In genomic region chr2:61529944-61530343, GRCh38 we compare ENCODE assay signal across 19 cellular contexts. TPM values are rescaled to one million over a fixed set of nuclear protein-coding genes. Genes with fewer than 3 reads are reported as not detected.
A peak's percentile ranks its signal among the peaks of the same experiment; 100 is the strongest.
DNase-seq lines count a peak whose midpoint lies in the region; ATAC-seq, FAIRE-seq and TF ChIP-seq lines count a peak whose summit lies in the region.
"Had no signal": no experiment of that assay in that cellular context is flagged by ENCODE, and none has a peak within 500 bp of the region (broad histone marks: within the 10 kb centered on the region; RNA-seq: fewer than 3 reads in every experiment).

No MANE protein-coding gene starts in this region.

- H2AFZ ChIP-seq in OCI-LY7 (ENCODE audit: low read length) (no peak overlapping the region), H1 (ENCODE audit: low read length) (no peak overlapping the region)
- H2AFZ ChIP-seq: hepatocyte had no signal

- TF ChIP-seq RAD21 in H1 (IDR thresholded peaks at IDR 0.05 in 1 of 2, conservative IDR thresholded peaks at IDR 0.05 in 1 of 2; ENCODE audit: low read depth in 2 of 2, low read length in 2 of 2), result no peak

- H2AK5ac ChIP-seq in H1 (ENCODE audit: low read depth, low read length), result no peak overlapping the region

- no peak overlapping the region for H3K4me3 Mint-ChIP-seq in activated T-cell treated with anti-CD3 and anti-CD28 coated beads, Interleukin-2, amount 50 U/mL, for 72 hours
- H3K4me3 Mint-ChIP-seq: activated CD4-positive, alpha-beta memory T cell treated with anti-CD3 and anti-CD28 coated beads for 36 hours; activated T-helper 1 cell treated with anti-CD3 and anti-CD28 coated beads, Interleukin-12 subunit alpha, Interleukin-12 subunit beta, Interleukin-2, Interleukin-4 antibody, amounts not matched to agents 30 ng/mL and 10 ng/mL and 1 ng/mL, durations not matched to agents 14 hours and 24 hours and 36 hours; central memory CD8-positive, alpha-beta T cell had no signal

- H3K79me2 ChIP-seq in OCI-LY7 (ENCODE audit: insufficient read depth, low read depth, low read length), result peaks cover 100% of the 10 kb centered on the region
- peaks cover 73 to 100% of the 10 kb centered on the region in 2 experiments for H3K79me2 ChIP-seq in H1 (ENCODE audit: control insufficient read depth in 1 of 2, insufficient read depth in 2 of 2, low read length in 2 of 2)

- no peak overlapping the region for H2BK15ac ChIP-seq in H1 (ENCODE audit: low read length)

- H3K4me1 ChIP-seq in OCI-LY7 (ENCODE audit: insufficient read depth, low read length, poor library complexity, severe bottlenecking) (peaks cover 70% of the 10 kb centered on the region), H1 (replicated peaks in 1 of 4; ENCODE audit: control insufficient read depth in 3 of 4, insufficient read depth in 4 of 4, low read length in 3 of 4) (peaks cover 0 to 8% (median 1%) of the 10 kb centered on the region in 4 experiments; a peak in 4 of 7 replicates), gastrocnemius medialis (peaks cover 42 to 47% of the 10 kb centered on the region in 2 donors)
- H3K4me1 ChIP-seq: uterus had no signal

- H2BK120ac ChIP-seq in H1 (replicated peaks; ENCODE audit: low read depth, low read length), result no peak overlapping the region

- H3K23ac ChIP-seq in H1 (ENCODE audit: insufficient read length), result no peak overlapping the region

- TF ChIP-seq CTCF in OCI-LY7 (conservative IDR thresholded peaks at IDR 0.05; ENCODE audit: low read length) (no peak), H1 (IDR thresholded peaks at IDR 0.05; ENCODE audit: control extremely low read depth in 1 of 3, insufficient read depth in 1 of 3, low read depth in 1 of 3, low read length in 3 of 3) (no peak), gastrocnemius medialis (IDR thresholded peaks at IDR 0.05 in 4 of 5, conservative IDR thresholded peaks at IDR 0.05 in 1 of 5) (no peak)

- H2BK5ac ChIP-seq in H1 (ENCODE audit: low read depth, low read length), result no peak overlapping the region

- DNase-seq in activated T-cell treated with anti-CD3 and anti-CD28 coated beads, Interleukin-2, amount 50 U/mL, for 72 hours, result no peak
- no peak for DNase-seq in activated T-cell treated with anti-CD3 and anti-CD28 coated beads, Interleukin-2, amount 50 U/mL, for 1 hour
- no peak for DNase-seq in OCI-LY7 (ENCODE audit: low spot score)
- DNase-seq in H1 (ENCODE audit: low read depth in 1 of 2, low spot score in 2 of 2), result no peak
- DNase-seq in gastrocnemius medialis, result no peak
- DNase-seq in stimulated activated CD4-positive, alpha-beta T cell treated with anti-CD3 and anti-CD28 coated beads, Interleukin-1b, Interleukin-23, amount 100 ng/mL, for 48 hours, result no peak
- DNase-seq in NCI-H2196 treated with DMSO at 0.1 percent for 48 hours (lab: John Stamatoyannopoulos, UW; ENCODE audit: unreplicated experiment), result no peak
- DNase-seq in NCI-H2227 treated with DMSO at 0.1 percent for 48 hours (lab: John Stamatoyannopoulos, UW), result no peak
- DNase-seq: activated CD4-positive, alpha-beta memory T cell treated with anti-CD3 and anti-CD28 coated beads for 36 hours; MM.1S; NCI-H187 treated with DMSO at 0.1 percent for 48 hours; NCI-H510A treated with DMSO at 0.1 percent for 48 hours; stomach; uterus had no signal

- no peak overlapping the region for H3K56ac ChIP-seq in H1 (replicated peaks; ENCODE audit: insufficient read length, low read depth, low read length)

- no peaks in the 10 kb centered on the region for H3K27me3 ChIP-seq in H1 (replicated peaks in 1 of 4; ENCODE audit: control insufficient read depth in 3 of 4, extremely low read depth in 1 of 4, insufficient read depth in 3 of 4, low read length in 3 of 4)
- no peaks in the 10 kb centered on the region for H3K27me3 ChIP-seq in gastrocnemius medialis
- H3K27me3 ChIP-seq: hepatocyte, neutrophil, right atrium auricular region, stomach, uterus had no signal

- peaks cover 59% of the 10 kb centered on the region for H3K4me1 Mint-ChIP-seq in activated T-cell treated with anti-CD3 and anti-CD28 coated beads, Interleukin-2, amount 50 U/mL, for 72 hours (ENCODE audit: low read depth)

- H3K36me3 Mint-ChIP-seq in activated T-cell treated with anti-CD3 and anti-CD28 coated beads, Interleukin-2, amount 50 U/mL, for 72 hours (ENCODE audit: insufficient read depth in 2 of 2), result peaks cover 2 to 6% of the 10 kb centered on the region in 2 donors

- TF ChIP-seq EP300 in H1 (IDR thresholded peaks at IDR 0.05; ENCODE audit: borderline replicate concordance in 1 of 2, low read depth in 2 of 2, low read length in 2 of 2), result no peak

- intact Hi-C loops in OCI-LY7 (cut with micrococcal nuclease; ENCODE audit: unreplicated experiment), result no loop called here
- intact Hi-C loops in gastrocnemius medialis (cut with DNase I; ENCODE audit: low total_unique reads), result no loop called here

- H4K91ac ChIP-seq in H1 (replicated peaks; ENCODE audit: insufficient read length, low read length), result no peak overlapping the region

- H3K79me1 ChIP-seq in H1 (ENCODE audit: low read depth, low read length), result no peaks in the 10 kb centered on the region

- H3K14ac ChIP-seq in H1 (ENCODE audit: insufficient read length), result no peak overlapping the region

- no peak overlapping the region for H4K8ac ChIP-seq in H1 (ENCODE audit: extremely low read depth, insufficient read depth, low read length)

- FAIRE-seq in H1 (lab: Jason Lieb, UNC), result peak; percentile 28

- WGBS in H1 (ENCODE audit: extremely low coverage in 1 of 2, insufficient coverage in 1 of 2, insufficient read length in 1 of 2, insufficient replicate concordance in 2 of 2, low coverage in 1 of 2, low lambda C conversion rate in 2 of 2, missing lambda C conversion rate in 1 of 2), 2 experiments, result 94 to 100% methylated on average over 1 to 2 of the region's 2 CpGs

- H4K5ac ChIP-seq in H1 (ENCODE audit: insufficient read length, low read depth, low read length), result no peak overlapping the region

- TF ChIP-seq POLR2A in H1 (IDR thresholded peaks at IDR 0.05; ENCODE audit: control extremely low read depth in 1 of 2, low read depth in 2 of 2, low read length in 2 of 2) (no peak), gastrocnemius medialis (IDR thresholded peaks at IDR 0.05) (no peak)

- TSS peak; percentile 7 for BruUV-seq in OCI-LY7 (replicated peaks; lab: Mats Ljungman, UMichigan)

- no peaks in the 10 kb centered on the region for H3K23me2 ChIP-seq in H1 (ENCODE audit: low read depth, low read length)

- H3K9me3 ChIP-seq in OCI-LY7 (ENCODE audit: low read length) (no peaks in the 10 kb centered on the region), H1 (ENCODE audit: insufficient read depth in 2 of 2, low read depth in 1 of 2, low read length in 1 of 2) (no peaks in the 10 kb centered on the region; a peak in 1 of 4 replicates), gastrocnemius medialis (no peaks in the 10 kb centered on the region)
- H3K9me3 ChIP-seq: neutrophil, right atrium auricular region, stomach, uterus had no signal

- in situ Hi-C loops in gastrocnemius medialis (cut with MboI; ENCODE audit: low sequenced_read_pairs in 4 of 4), result loop anchor here (10.0 to 25.0 kb wide), 4 partner anchors 55 to 235 kb away; partner anchors contain the start of gene USP34 (in 1 of the 4)

- H3K36me3 ChIP-seq in OCI-LY7 (ENCODE audit: insufficient read depth, low read length) (peaks cover 96% of the 10 kb centered on the region), H1 (ENCODE audit: control insufficient read depth in 2 of 4, insufficient read depth in 4 of 4, low read length in 3 of 4) (peaks cover 0 to 55% (median 13%) of the 10 kb centered on the region in 4 experiments; a peak in 5 of 8 replicates), gastrocnemius medialis (peaks cover 0 to 5% of the 10 kb centered on the region in 2 donors)
- H3K36me3 ChIP-seq: uterus had no signal

- H3K4me2 ChIP-seq in OCI-LY7 (ENCODE audit: low read length) (0 out of 2 replicates have a peak overlapping the region, but pooled peaks have one; percentile 18), H1 (ENCODE audit: insufficient read depth in 1 of 2, low read depth in 2 of 2, low read length in 2 of 2) (no peak overlapping the region)
- H3K4me2 ChIP-seq: hepatocyte had no signal

- no peak overlapping the region for H2BK20ac ChIP-seq in H1 (ENCODE audit: low read length)

- H3K27ac ChIP-seq in OCI-LY7 (ENCODE audit: low read depth, low read length, poor library complexity, severe bottlenecking), result no peak overlapping the region
- H3K27ac ChIP-seq in H1 (ENCODE audit: low read depth, low read length), result no peak overlapping the region
- peak overlapping the region in 3 of 4 donors; percentile 3 to 59 (median 13) for H3K27ac ChIP-seq in gastrocnemius medialis
- H3K27ac ChIP-seq: hepatocyte, neutrophil, right atrium auricular region, uterus had no signal

- peaks cover 75% of the 10 kb centered on the region for H4K20me1 ChIP-seq in OCI-LY7 (ENCODE audit: insufficient read depth, low read length)
- peaks cover 25 to 36% of the 10 kb centered on the region in 2 experiments for H4K20me1 ChIP-seq in H1 (replicated peaks in 1 of 2; ENCODE audit: control insufficient read depth in 1 of 2, insufficient read depth in 2 of 2, low read length in 2 of 2)

- H3K4ac ChIP-seq in H1 (replicated peaks; ENCODE audit: insufficient read length, low read depth, low read length), result no peak overlapping the region

- H3K9me3 Mint-ChIP-seq in activated T-cell treated with anti-CD3 and anti-CD28 coated beads, Interleukin-2, amount 50 U/mL, for 72 hours, result no peaks in the 10 kb centered on the region
- H3K9me3 Mint-ChIP-seq: activated CD4-positive, alpha-beta memory T cell treated with anti-CD3 and anti-CD28 coated beads for 36 hours; activated T-helper 1 cell treated with anti-CD3 and anti-CD28 coated beads, Interleukin-12 subunit alpha, Interleukin-12 subunit beta, Interleukin-2, Interleukin-4 antibody, amounts not matched to agents 30 ng/mL and 10 ng/mL and 1 ng/mL, durations not matched to agents 14 hours and 24 hours and 36 hours; central memory CD8-positive, alpha-beta T cell had no signal

- no peak overlapping the region for H2BK12ac ChIP-seq in H1 (ENCODE audit: low read depth, low read length)

- no peak overlapping the region for H3K9ac ChIP-seq in H1 (replicated peaks in 1 of 4; ENCODE audit: extremely low read depth in 1 of 4, low read depth in 3 of 4, low read length in 3 of 4)

- H3K9me2 ChIP-seq in OCI-LY7 (ENCODE audit: insufficient read depth, low read length), result no peaks in the 10 kb centered on the region

- H3K4me3 ChIP-seq in OCI-LY7 (ENCODE audit: low read depth, low read length, poor library complexity, severe bottlenecking) (no peak overlapping the region), H1 (ENCODE audit: extremely low read depth in 1 of 4, insufficient read depth in 2 of 4, low read depth in 3 of 4, low read length in 4 of 4) (0 out of 8 replicates have a peak overlapping the region, but pooled peaks of 1 of the 4 experiments have one; percentile 14), gastrocnemius medialis (no peak overlapping the region)
- H3K4me3 ChIP-seq: hepatocyte, right atrium auricular region, stomach, uterus had no signal

- CTCF ChIA-PET in OCI-LY7 (lab: Charles Lee; ENCODE audit: unreplicated experiment), result no interaction called here
- CTCF ChIA-PET in H1 (lab: Charles Lee; ENCODE audit: partially characterized antibody), result no interaction called here

- H3K27ac Mint-ChIP-seq in activated T-cell treated with anti-CD3 and anti-CD28 coated beads, Interleukin-2, amount 50 U/mL, for 72 hours, result peak overlapping the region; percentile 24
- H3K27ac Mint-ChIP-seq: activated CD4-positive, alpha-beta memory T cell treated with anti-CD3 and anti-CD28 coated beads for 36 hours; activated T-helper 1 cell treated with anti-CD3 and anti-CD28 coated beads, Interleukin-12 subunit alpha, Interleukin-12 subunit beta, Interleukin-2, Interleukin-4 antibody, amounts not matched to agents 30 ng/mL and 10 ng/mL and 1 ng/mL, durations not matched to agents 14 hours and 24 hours and 36 hours had no signal

- POLR2A ChIA-PET in OCI-LY7 (lab: Charles Lee), result interaction anchor here (1.1 kb wide), 1 partner anchor 110 kb away, joined by 3 read pairs; no protein-coding TSS in a partner anchor
- POLR2A ChIA-PET in H1 (lab: Charles Lee; ENCODE audit: partially characterized antibody), result interaction anchor here (1.9 to 3.1 kb wide), 3 partner anchors 8 to 18 kb away, joined by 5 to 20 read pairs (median 9); no protein-coding TSS in a partner anchor

- H3K18ac ChIP-seq in H1 (ENCODE audit: extremely low read depth, low read length), result no peak overlapping the region

- no peaks in the 10 kb centered on the region for H3K27me3 Mint-ChIP-seq in activated T-cell treated with anti-CD3 and anti-CD28 coated beads, Interleukin-2, amount 50 U/mL, for 72 hours (ENCODE audit: low read depth)
- H3K27me3 Mint-ChIP-seq: activated CD4-positive, alpha-beta memory T cell treated with anti-CD3 and anti-CD28 coated beads for 36 hours; central memory CD8-positive, alpha-beta T cell had no signal

- no peak for ATAC-seq in activated T-cell treated with anti-CD3 and anti-CD28 coated beads, Interleukin-2, amount 50 U/mL, for 72 hours (replicated peaks in 1 of 2)
- no peak for ATAC-seq in gastrocnemius medialis

RNA-seq across cellular contexts. Expression of gene XPO1, which starts 8.2 kb away (rescaled TPM):
- total RNA-seq in activated T-cell treated with anti-CD3 and anti-CD28 coated beads, Interleukin-2, amount 50 U/mL, for 72 hours, result 100 to 1,000 TPM; 130 to 161 TPM
- 164 and 177 TPM in 2 replicates for total RNA-seq in OCI-LY7 (2014; rRNA removed; shearing (Covaris generic))
- total RNA-seq in OCI-LY7 (2022), result 287 and 303 TPM in 2 replicates
- total RNA-seq in H1 (2021; fragmentation: NEBNext Ultra II Directional; extraction: Animal tissue kit (Norgen Biotek cat#: 25700)), result 290 and 296 TPM in 2 replicates
- 65.7 and 110 TPM in 2 replicates for polyA plus RNA-seq in H1 (2011; rRNA removed)
- polyA plus RNA-seq in H1 (2011; cell fraction: cytosol; rRNA removed), result 129 TPM
- 58.0 TPM for polyA plus RNA-seq in H1 (2011; cell fraction: nucleus; rRNA removed)
- 104 to 197 TPM (median 129 TPM) in 4 replicates for polyA plus RNA-seq in H1 (2012, experiment 1 of 2)
- 21.1 TPM for polyA plus RNA-seq in H1 (2012, experiment 2 of 2)
- 157 TPM for polyA plus RNA-seq in H1 (2013, experiment 1 of 2)
- polyA plus RNA-seq in H1 (2013, experiment 2 of 2), result 153 TPM
- 210 and 289 TPM in 2 replicates for polyA minus RNA-seq in H1 (2011; rRNA and poly(A)+ RNA removed)
- polyA minus RNA-seq in H1 (2011; cell fraction: cytosol; rRNA and poly(A)+ RNA removed), result 137 TPM
- polyA minus RNA-seq in H1 (2011; cell fraction: nucleus; rRNA and poly(A)+ RNA removed), result 256 TPM
- 10 to 100 TPM; 34.3 to 69.1 (median 56.3) TPM for total RNA-seq in gastrocnemius medialis

RNA-seq across cellular contexts. Expression of gene USP34, which starts 59.1 kb away (rescaled TPM):
- 100 to 1,000 TPM in 1 of 2 donors, 10 to 100 TPM in 1; 100.0 to 104 TPM for total RNA-seq in activated T-cell treated with anti-CD3 and anti-CD28 coated beads, Interleukin-2, amount 50 U/mL, for 72 hours
- total RNA-seq in OCI-LY7 (2014; rRNA removed; shearing (Covaris generic)), result 147 and 192 TPM in 2 replicates
- total RNA-seq in OCI-LY7 (2022) (340 and 344 TPM in 2 replicates), gastrocnemius medialis (100 to 1,000 TPM in 1 of 4 donors, 10 to 100 TPM in 3; 64.5 to 150 (median 76.3) TPM)
- 80.9 and 91.7 TPM in 2 replicates for total RNA-seq in H1 (2021; fragmentation: NEBNext Ultra II Directional; extraction: Animal tissue kit (Norgen Biotek cat#: 25700))
- polyA plus RNA-seq in H1 (2011; rRNA removed), result 30.0 and 56.7 TPM in 2 replicates
- 37.6 TPM for polyA plus RNA-seq in H1 (2011; cell fraction: cytosol; rRNA removed)
- 54.2 TPM for polyA plus RNA-seq in H1 (2011; cell fraction: nucleus; rRNA removed)
- polyA plus RNA-seq in H1 (2012, experiment 1 of 2), result 33.4 to 53.6 TPM (median 40.8 TPM) in 4 replicates
- 3.0 TPM for polyA plus RNA-seq in H1 (2012, experiment 2 of 2)
- 45.7 TPM for polyA plus RNA-seq in H1 (2013, experiment 1 of 2)
- polyA plus RNA-seq in H1 (2013, experiment 2 of 2), result 43.0 TPM
- 158 and 233 TPM in 2 replicates for polyA minus RNA-seq in H1 (2011; rRNA and poly(A)+ RNA removed)
- polyA minus RNA-seq in H1 (2011; cell fraction: cytosol; rRNA and poly(A)+ RNA removed), result 56.2 TPM
- polyA minus RNA-seq in H1 (2011; cell fraction: nucleus; rRNA and poly(A)+ RNA removed), result 260 TPM

Comparison
In these comparisons a context has a peak if more than half of its experiments do, and no peak if none do; other contexts are left out.
1. H3K27ac ChIP-seq: peak in gastrocnemius medialis (3 of 4); none in OCI-LY7 (single experiment) and H1 (single experiment).